In genomic region chr15:75174736-75175135, GRCh38 we compare ENCODE assay signal across 1 cellular context.
TF ChIP-seq lines count a peak whose summit lies in the region.

No MANE protein-coding gene starts in this region.

TF ChIP-seq in H1, 55 proteins besides CTCF, POLR2A, EP300 and RAD21:
- TF ChIP-seq, protein P1, sequence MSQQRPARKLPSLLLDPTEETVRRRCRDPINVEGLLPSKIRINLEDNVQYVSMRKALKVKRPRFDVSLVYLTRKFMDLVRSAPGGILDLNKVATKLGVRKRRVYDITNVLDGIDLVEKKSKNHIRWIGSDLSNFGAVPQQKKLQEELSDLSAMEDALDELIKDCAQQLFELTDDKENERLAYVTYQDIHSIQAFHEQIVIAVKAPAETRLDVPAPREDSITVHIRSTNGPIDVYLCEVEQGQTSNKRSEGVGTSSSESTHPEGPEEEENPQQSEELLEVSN (IDR thresholded peaks at IDR 0.05): no peak
- TF ChIP-seq NRF1 (IDR thresholded peaks at IDR 0.05; ENCODE audit: low read depth, low read length) (no peak), CHD2 (IDR thresholded peaks at IDR 0.05; ENCODE audit: low read length) (no peak), JUND (IDR thresholded peaks at IDR 0.05; ENCODE audit: low read length) (no peak), RFX5 (IDR thresholded peaks at IDR 0.05; ENCODE audit: borderline replicate concordance, low read depth, low read length) (no peak), SRF (IDR thresholded peaks at IDR 0.05; ENCODE audit: low read depth, low read length) (no peak), SP4 (IDR thresholded peaks at IDR 0.05; ENCODE audit: low read length) (no peak), HDAC6 (IDR thresholded peaks at IDR 0.05; ENCODE audit: low read depth, low read length) (no peak), TAF7 (optimal IDR thresholded peaks at IDR 0.05; ENCODE audit: borderline replicate concordance, low read depth, low read length) (no peak), MAFK (IDR thresholded peaks at IDR 0.05; ENCODE audit: low read depth, low read length) (no peak), CHD1 (IDR thresholded peaks at IDR 0.05; ENCODE audit: low read depth, low read length) (no peak), CBX5 (IDR thresholded peaks at IDR 0.05; ENCODE audit: low read depth, low read length) (no peak), CBX8 (IDR thresholded peaks at IDR 0.05; ENCODE audit: borderline replicate concordance, low read depth, low read length) (no peak), SUZ12 (IDR thresholded peaks at IDR 0.05; ENCODE audit: low read length) (no peak), ZNF274 (IDR thresholded peaks at IDR 0.05; ENCODE audit: borderline replicate concordance, extremely low read depth, low read length) (no peak), KDM1A (IDR thresholded peaks at IDR 0.05; ENCODE audit: borderline replicate concordance, low read length) (no peak), POU5F1 (IDR thresholded peaks at IDR 0.05; ENCODE audit: low read depth, low read length) (no peak), BRCA1 (IDR thresholded peaks at IDR 0.05; ENCODE audit: low read depth, low read length) (no peak), CTBP2 (IDR thresholded peaks at IDR 0.05; ENCODE audit: borderline replicate concordance, insufficient read depth, insufficient read length, low read length) (no peak)
- TF ChIP-seq, protein P2, sequence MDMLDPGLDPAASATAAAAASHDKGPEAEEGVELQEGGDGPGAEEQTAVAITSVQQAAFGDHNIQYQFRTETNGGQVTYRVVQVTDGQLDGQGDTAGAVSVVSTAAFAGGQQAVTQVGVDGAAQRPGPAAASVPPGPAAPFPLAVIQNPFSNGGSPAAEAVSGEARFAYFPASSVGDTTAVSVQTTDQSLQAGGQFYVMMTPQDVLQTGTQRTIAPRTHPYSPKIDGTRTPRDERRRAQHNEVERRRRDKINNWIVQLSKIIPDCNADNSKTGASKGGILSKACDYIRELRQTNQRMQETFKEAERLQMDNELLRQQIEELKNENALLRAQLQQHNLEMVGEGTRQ (IDR thresholded peaks at IDR 0.05; ENCODE audit: low read length): no peak
